Comparison of ENCODE assay signal across 8 cellular contexts in the genomic region with DNA sequence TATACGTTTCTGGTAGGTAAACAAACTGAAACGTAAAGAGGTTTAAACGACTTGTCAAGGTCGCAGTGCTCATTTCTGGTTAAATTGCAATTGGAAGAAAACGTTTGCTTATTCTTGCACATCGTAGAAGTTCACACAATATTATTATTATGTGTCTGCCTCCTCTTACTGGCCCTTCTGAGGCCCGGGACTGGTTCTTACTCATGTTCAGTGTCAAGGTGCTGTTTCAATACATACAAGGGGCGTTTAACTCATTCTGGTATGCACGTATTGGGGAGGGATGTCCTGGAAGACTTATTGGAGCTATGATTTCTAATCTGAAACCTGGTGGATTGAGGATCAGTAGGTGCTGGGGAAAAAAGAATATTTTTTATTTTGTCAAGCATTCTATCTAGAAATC. TPM values are rescaled to one million over a fixed set of nuclear protein-coding genes. Genes with fewer than 3 reads are reported as not detected.
DNase-seq lines count a peak whose midpoint lies in the region; ATAC-seq and TF ChIP-seq lines count a peak whose summit lies in the region.

No MANE protein-coding gene starts in this region.

- DNase-seq in cardiac muscle cell (ENCODE audit: low read depth in 1 of 2, low spot score in 1 of 2) = no peak
- no peak for DNase-seq in Right ventricle myocardium superior
- no peak for DNase-seq in MG63
- no peak for DNase-seq in naive thymus-derived CD4-positive, alpha-beta T cell
- DNase-seq in DMS114 treated with DMSO at 0.1 percent for 48 hours (lab: John Stamatoyannopoulos, UW; ENCODE audit: unreplicated experiment) = no peak
- DNase-seq in GM20000 (ENCODE audit: low spot score) = no peak

- H3K36me3 ChIP-seq in cardiac muscle cell = peaks cover 18% of the 10 kb centered on the region
- peaks cover 34% of the 10 kb centered on the region for H3K36me3 ChIP-seq in MG63
- H3K36me3 ChIP-seq in naive thymus-derived CD4-positive, alpha-beta T cell (ENCODE audit: control insufficient read depth in 2 of 3, insufficient read depth in 3 of 3, low read length in 3 of 3) = peaks cover 0 to 13% (median 0%) of the 10 kb centered on the region in 3 experiments

- no peak for TF ChIP-seq CTCF in cardiac muscle cell (IDR thresholded peaks at IDR 0.05; ENCODE audit: low read depth, low read length)
- no peak for TF ChIP-seq CTCF in GM20000 (IDR thresholded peaks at IDR 0.05; ENCODE audit: extremely low read depth, missing control alignments)

- H3K27ac ChIP-seq in cardiac muscle cell = peak overlapping the region; percentile 85
- peak overlapping the region; percentile 80 for H3K27ac ChIP-seq in naive thymus-derived CD4-positive, alpha-beta T cell (ENCODE audit: low read depth, low read length)

- no peaks in the 10 kb centered on the region for H3K9me3 ChIP-seq in cardiac muscle cell (ENCODE audit: low read depth)
- H3K9me3 ChIP-seq in MG63 = no peaks in the 10 kb centered on the region
- no peaks in the 10 kb centered on the region for H3K9me3 ChIP-seq in naive thymus-derived CD4-positive, alpha-beta T cell (ENCODE audit: control insufficient read depth in 2 of 3, low read length in 3 of 3)

- H3K27me3 Mint-ChIP-seq in dendritic cell treated with granulocyte-macrophage colony-stimulating factor and Interleukin-4, amounts not matched to agents 40 ng/mL and 50 ng/mL, for 4 days = peaks cover 7% of the 10 kb centered on the region
- peaks cover 16 to 27% (median 18%) of the 10 kb centered on the region in 5 donors for H3K27me3 Mint-ChIP-seq in naive thymus-derived CD4-positive, alpha-beta T cell

- H3K27ac Mint-ChIP-seq in dendritic cell treated with granulocyte-macrophage colony-stimulating factor and Interleukin-4, amounts not matched to agents 40 ng/mL and 50 ng/mL, for 4 days = peak overlapping the region; percentile 99
- peak overlapping the region; percentile 98 to 100 (median 99) for H3K27ac Mint-ChIP-seq in naive thymus-derived CD4-positive, alpha-beta T cell

- H3K4me1 Mint-ChIP-seq in dendritic cell treated with granulocyte-macrophage colony-stimulating factor and Interleukin-4, amounts not matched to agents 40 ng/mL and 50 ng/mL, for 4 days (ENCODE audit: low read depth) = peaks cover 29% of the 10 kb centered on the region
- peaks cover 29 to 65% (median 55%) of the 10 kb centered on the region in 7 donors for H3K4me1 Mint-ChIP-seq in naive thymus-derived CD4-positive, alpha-beta T cell

- ATAC-seq in Right ventricle myocardium superior (ENCODE audit: poor library complexity) = no peak
- ATAC-seq in naive thymus-derived CD4-positive, alpha-beta T cell = no peak
- ATAC-seq in HG02870 (IDR thresholded peaks at IDR 0.05; ENCODE audit: unreplicated experiment) = no peak

- peaks cover 20% of the 10 kb centered on the region for H3K9me3 Mint-ChIP-seq in dendritic cell treated with granulocyte-macrophage colony-stimulating factor and Interleukin-4, amounts not matched to agents 40 ng/mL and 50 ng/mL, for 4 days
- H3K9me3 Mint-ChIP-seq in naive thymus-derived CD4-positive, alpha-beta T cell = peaks cover 3 to 23% (median 7%) of the 10 kb centered on the region in 11 donors

- H3K36me3 Mint-ChIP-seq in dendritic cell treated with granulocyte-macrophage colony-stimulating factor and Interleukin-4, amounts not matched to agents 40 ng/mL and 50 ng/mL, for 4 days (ENCODE audit: low read depth) = peaks cover 54% of the 10 kb centered on the region
- H3K36me3 Mint-ChIP-seq in naive thymus-derived CD4-positive, alpha-beta T cell = peaks cover 12 to 40% (median 31%) of the 10 kb centered on the region in 5 donors

- H3K4me3 Mint-ChIP-seq in dendritic cell treated with granulocyte-macrophage colony-stimulating factor and Interleukin-4, amounts not matched to agents 40 ng/mL and 50 ng/mL, for 4 days = peak overlapping the region; percentile 99
- peak overlapping the region; percentile 88 to 100 (median 98) for H3K4me3 Mint-ChIP-seq in naive thymus-derived CD4-positive, alpha-beta T cell

- CTCF ChIA-PET in naive thymus-derived CD4-positive, alpha-beta T cell (lab: Charles Lee) = interaction anchor here (1.6 kb wide), 1 partner anchor 26 kb away, joined by 4 read pairs; a partner anchor contains a TSS

- intact Hi-C loops in Right ventricle myocardium superior (cut with DNase I) = no loop called here
- intact Hi-C loops in dendritic cell treated with granulocyte-macrophage colony-stimulating factor and Interleukin-4, amounts not matched to agents 40 ng/mL and 50 ng/mL, for 4 days (cut with micrococcal nuclease) = loop anchor here (2.0 kb wide), 1 partner anchor 37 kb away; no protein-coding TSS in a partner anchor
- intact Hi-C loops in naive thymus-derived CD4-positive, alpha-beta T cell (cut with micrococcal nuclease) = loop anchor here (1.0 to 2.0 kb wide), 12 partner anchors 26 to 796 kb away; a partner anchor contains a TSS

- peaks cover 30% of the 10 kb centered on the region for H3K27me3 ChIP-seq in cardiac muscle cell
- no peaks in the 10 kb centered on the region for H3K27me3 ChIP-seq in MG63
- peaks cover 0 to 7% of the 10 kb centered on the region in 2 donors for H3K27me3 ChIP-seq in naive thymus-derived CD4-positive, alpha-beta T cell (ENCODE audit: control insufficient read depth in 2 of 2, insufficient read depth in 2 of 2, low read length in 2 of 2)

- peaks cover 9% of the 10 kb centered on the region for H3K4me1 ChIP-seq in cardiac muscle cell (ENCODE audit: low read depth)
- H3K4me1 ChIP-seq in naive thymus-derived CD4-positive, alpha-beta T cell (ENCODE audit: control insufficient read depth in 2 of 2, insufficient read depth in 2 of 2, low read length in 2 of 2) = peaks cover 22 to 28% of the 10 kb centered on the region in 2 donors

- H3K4me3 ChIP-seq in cardiac muscle cell (peak overlapping the region; percentile 86), MG63 (peak overlapping the region; percentile 85)
- H3K4me3 ChIP-seq in naive thymus-derived CD4-positive, alpha-beta T cell (ENCODE audit: low read length) = peak overlapping the region; percentile 72

- POLR2A ChIA-PET in naive thymus-derived CD4-positive, alpha-beta T cell (lab: Charles Lee) = interaction anchor here (0.9 to 5.0 kb wide), 9 partner anchors 18 to 1228 kb away, joined by 3 to 60 read pairs (median 4); a partner anchor contains a TSS

RNA-seq across cellular contexts. Expression of a gene that starts 0.9 kb away (rescaled TPM):
- total RNA-seq in cardiac muscle cell (51.6 and 65.4 TPM in 2 replicates), Right ventricle myocardium superior (29.9 TPM)
- 44.7 and 48.3 TPM in 2 replicates for polyA plus RNA-seq in cardiac muscle cell
- 55.3 and 61.7 TPM in 2 replicates for total RNA-seq in MG63 (2014; rRNA removed; shearing (Covaris generic); ENCODE audit: low replicate concordance)
- total RNA-seq in naive thymus-derived CD4-positive, alpha-beta T cell = 10 to 100 TPM; 35.5 to 52.3 (median 44.1) TPM
- polyA plus RNA-seq in naive thymus-derived CD4-positive, alpha-beta T cell = 10 to 100 TPM; 60.2 to 62.7 TPM

RNA-seq across cellular contexts. Expression of a gene that starts 26.2 kb away (rescaled TPM):
- total RNA-seq in cardiac muscle cell = 1.2 and 2.1 TPM in 2 replicates
- polyA plus RNA-seq in cardiac muscle cell = 0.88 and 5.4 TPM in 2 replicates
- 0.81 TPM for total RNA-seq in Right ventricle myocardium superior
- not detected in 2 replicates for total RNA-seq in MG63 (2014; rRNA removed; shearing (Covaris generic); ENCODE audit: low replicate concordance)
- total RNA-seq in naive thymus-derived CD4-positive, alpha-beta T cell = 1 to 10 TPM in 4 of 5 experiments, not detected in 1; 1.7 to 3.6 (median 2.2) TPM
- not detected for polyA plus RNA-seq in naive thymus-derived CD4-positive, alpha-beta T cell

RNA-seq across cellular contexts. Expression of a gene that starts 26.4 kb away (rescaled TPM):
- total RNA-seq in cardiac muscle cell (154 and 227 TPM in 2 replicates), Right ventricle myocardium superior (174 TPM)
- polyA plus RNA-seq in cardiac muscle cell = 706 and 838 TPM in 2 replicates
- total RNA-seq in MG63 (2014; rRNA removed; shearing (Covaris generic); ENCODE audit: low replicate concordance) = 119 and 120 TPM in 2 replicates
- 10 to 100 TPM; 24.8 to 90.7 (median 28.9) TPM for total RNA-seq in naive thymus-derived CD4-positive, alpha-beta T cell
- 100 to 1,000 TPM; 175 to 250 TPM for polyA plus RNA-seq in naive thymus-derived CD4-positive, alpha-beta T cell
